9 cellular contexts compared by ENCODE assay signal in genomic region chr7:114889646-114890285, GRCh38. TPM values are rescaled to one million over a fixed set of nuclear protein-coding genes. Genes with fewer than 3 reads are reported as not detected.
A peak's percentile ranks its signal among the peaks of the same experiment; 100 is the strongest.
DNase-seq lines count a peak whose midpoint lies in the region; ATAC-seq and TF ChIP-seq lines count a peak whose summit lies in the region.
"Had no signal": no experiment of that assay in that cellular context is flagged by ENCODE, and none has a peak within 500 bp of the region (broad histone marks: within the 10 kb centered on the region; RNA-seq: fewer than 3 reads in every experiment).

No MANE protein-coding gene starts in this region.

- H3K27ac ChIP-seq in body of pancreas (no peak overlapping the region), spleen (no peak overlapping the region)

- peaks cover 26% of the 10 kb centered on the region for H3K9me3 Mint-ChIP-seq in mesothelial cell of epicardium

- DNase-seq in GM04503 (ENCODE audit: low read depth): peak; percentile 94
- peak; percentile 24 for DNase-seq in SIG-M5 (lab: John Stamatoyannopoulos, UW)
- DNase-seq in foreskin fibroblast: peak; percentile 94 to 95
- no peak for DNase-seq in body of pancreas
- no peak for DNase-seq in effector CD8-positive, alpha-beta T cell (lab: John Stamatoyannopoulos, UW)
- no peak for DNase-seq in spleen
- DNase-seq in mesothelial cell of epicardium (ENCODE audit: low spot score in 2 of 2, unreplicated experiment in 2 of 2): no peak
- DNase-seq: naive B cell had no signal

- 69 to 77% methylated on average over 3 of the region's 3 CpGs for WGBS in body of pancreas, 2 donors
- WGBS in spleen, 5 donors: 57 to 76% (median 69%) methylated on average over 3 of the region's 3 CpGs

- TF ChIP-seq CTCF in foreskin fibroblast (IDR thresholded peaks at IDR 0.05; ENCODE audit: low read depth, low read length) (no peak), body of pancreas (IDR thresholded peaks at IDR 0.05) (no peak), spleen (IDR thresholded peaks at IDR 0.05 in 8 of 11, conservative IDR thresholded peaks at IDR 0.05 in 3 of 11) (no peak), mesothelial cell of epicardium (IDR thresholded peaks at IDR 0.05; ENCODE audit: unreplicated experiment) (no peak)

- intact Hi-C loops in body of pancreas (cut with DNase I): no loop called here
- intact Hi-C loops in spleen (cut with DNase I; ENCODE audit: low total_unique reads): no loop called here

- H3K4me3 Mint-ChIP-seq in mesothelial cell of epicardium: no peak overlapping the region
- H3K4me3 Mint-ChIP-seq: naive B cell had no signal

- H3K27ac Mint-ChIP-seq in mesothelial cell of epicardium: no peak overlapping the region

- H3K27me3 ChIP-seq in body of pancreas (no peaks in the 10 kb centered on the region), spleen (replicated peaks in 1 of 7) (no peaks in the 10 kb centered on the region)

- no peaks in the 10 kb centered on the region for H3K36me3 ChIP-seq in body of pancreas (replicated peaks in 1 of 2; ENCODE audit: insufficient read depth in 1 of 2, low read depth in 2 of 2)
- H3K36me3 ChIP-seq in spleen: no peaks in the 10 kb centered on the region

- H3K4me1 ChIP-seq in body of pancreas: no peaks in the 10 kb centered on the region
- H3K4me1 ChIP-seq in spleen: no peaks in the 10 kb centered on the region

- H3K9me3 ChIP-seq in body of pancreas (no peaks in the 10 kb centered on the region), spleen (no peaks in the 10 kb centered on the region)

- no peak overlapping the region for H3K4me3 ChIP-seq in foreskin fibroblast (ENCODE audit: low read depth in 1 of 2, low read length in 2 of 2)
- H3K4me3 ChIP-seq in body of pancreas: no peak overlapping the region
- H3K4me3 ChIP-seq in spleen: no peak overlapping the region

- no peaks in the 10 kb centered on the region for H3K27me3 Mint-ChIP-seq in mesothelial cell of epicardium (ENCODE audit: low read depth)

- no peaks in the 10 kb centered on the region for H3K4me1 Mint-ChIP-seq in mesothelial cell of epicardium
- H3K4me1 Mint-ChIP-seq: naive B cell had no signal

- ATAC-seq in HG02623 (IDR thresholded peaks at IDR 0.05; ENCODE audit: unreplicated experiment): peak; percentile 77
- ATAC-seq in body of pancreas: no peak

- TF ChIP-seq POLR2A in body of pancreas (IDR thresholded peaks at IDR 0.05) (no peak), spleen (IDR thresholded peaks at IDR 0.05) (no peak)

- peaks cover 8% of the 10 kb centered on the region for H3K36me3 Mint-ChIP-seq in mesothelial cell of epicardium

RNA-seq across cellular contexts. Expression of gene MDFIC, which starts 32.1 kb away (rescaled TPM):
- total RNA-seq in body of pancreas (10 to 100 TPM; 12.5 to 35.3 TPM), spleen (10 to 100 TPM; 39.0 to 97.3 (median 62.2) TPM), mesothelial cell of epicardium (25.2 to 25.7 TPM (median 25.6 TPM) in 3 replicates)
- polyA plus RNA-seq in spleen: 10 to 100 TPM; 22.1 to 32.8 (median 26.2) TPM

Comparison
In these comparisons a context has a peak if more than half of its experiments do, and no peak if none do; other contexts are left out.
1. DNase-seq: peak in GM04503 (single experiment), SIG-M5 (single experiment) and foreskin fibroblast (2 of 2); none in body of pancreas (0 of 4), effector CD8-positive, alpha-beta T cell (single experiment), spleen (single experiment) and mesothelial cell of epicardium (0 of 2).